Comparison of ENCODE assay signal across 19 cellular contexts in the genomic region with DNA sequence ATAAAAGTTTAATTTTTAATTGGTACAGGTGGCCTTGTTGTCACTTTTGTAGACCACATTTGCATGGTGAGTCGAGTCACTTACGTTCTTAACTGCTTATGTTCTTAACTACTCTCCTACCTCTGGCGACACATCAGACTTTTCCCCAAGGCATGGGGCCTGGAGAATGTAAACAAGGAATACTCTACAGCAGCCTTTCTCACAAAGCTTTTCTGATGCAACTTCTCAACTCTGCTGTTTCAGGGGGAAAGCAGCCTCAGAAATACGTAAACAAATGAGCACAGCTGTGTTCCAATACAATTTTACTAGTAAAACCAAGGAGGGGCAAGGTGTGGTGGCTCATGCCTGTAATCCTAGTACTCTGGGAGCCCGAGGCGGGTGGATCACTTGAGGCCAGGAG. TPM values are rescaled to one million over a fixed set of nuclear protein-coding genes. Genes with fewer than 3 reads are reported as not detected.
DNase-seq lines count a peak whose midpoint lies in the region; ATAC-seq, FAIRE-seq and TF ChIP-seq lines count a peak whose summit lies in the region.
"Had no signal": no experiment of that assay in that cellular context is flagged by ENCODE, and none has a peak within 500 bp of the region (broad histone marks: within the 10 kb centered on the region; RNA-seq: fewer than 3 reads in every experiment).

No MANE protein-coding gene starts in this region.

- intact Hi-C loops in HepG2 (cut with micrococcal nuclease; ENCODE audit: unreplicated experiment) (no loop called here), right lobe of liver (cut with DNase I) (no loop called here), IMR-90 (cut with micrococcal nuclease) (loop anchor here (10.0 kb wide), 1 partner anchor 1534 kb away; no protein-coding TSS in a partner anchor), ovary (cut with DNase I) (loop anchor here in 1 of 4 donors (10.0 kb wide), 1 partner anchor 166 kb away; no protein-coding TSS in a partner anchor)

- no peak overlapping the region for H3K14ac ChIP-seq in IMR-90 (replicated peaks; ENCODE audit: low read depth, low read length)

- no peak overlapping the region for H3K27ac ChIP-seq in HepG2 (ENCODE audit: extremely low read length, insufficient read depth, low read length)
- H3K27ac ChIP-seq in right lobe of liver = no peak overlapping the region
- peak overlapping the region; percentile 88; the same call in 1 of the 2 replicates for H3K27ac ChIP-seq in IMR-90 (ENCODE audit: insufficient read depth, low read length)
- peak overlapping the region; percentile 24 for H3K27ac ChIP-seq in hepatocyte
- no peak overlapping the region for H3K27ac ChIP-seq in ovary

- H4K8ac ChIP-seq in IMR-90 (ENCODE audit: low read depth in 2 of 2, low read length in 2 of 2) = no peak overlapping the region

- H3K4me3 Mint-ChIP-seq in endothelial cell (ENCODE audit: unreplicated experiment) = no peak overlapping the region

- H3K4ac ChIP-seq in IMR-90 (ENCODE audit: low read depth, low read length) = no peak overlapping the region

- peaks cover 39% of the 10 kb centered on the region for H3K79me2 ChIP-seq in HepG2 (ENCODE audit: insufficient read depth, low read length)
- peaks cover 44% of the 10 kb centered on the region for H3K79me2 ChIP-seq in hepatocyte

- no peak overlapping the region; the same call in 1 of the 2 replicates for H3K18ac ChIP-seq in IMR-90 (ENCODE audit: low read depth, low read length)

- TF ChIP-seq RAD21 in HepG2 (CRISPR knock-in tag; IDR thresholded peaks at IDR 0.05) (no peak), IMR-90 (IDR thresholded peaks at IDR 0.05; ENCODE audit: low read length) (no peak)

- peaks cover 6% of the 10 kb centered on the region for H4K20me1 ChIP-seq in HepG2 (ENCODE audit: insufficient read depth, low read length)
- H4K20me1 ChIP-seq in IMR-90 (ENCODE audit: insufficient read depth, low read length) = peaks cover 17% of the 10 kb centered on the region; the same call in 1 of the 2 replicates
- peaks cover 18% of the 10 kb centered on the region for H4K20me1 ChIP-seq in hepatocyte (ENCODE audit: insufficient read depth, poor library complexity, severe bottlenecking)

- no peak overlapping the region for H3K27ac Mint-ChIP-seq in endothelial cell (ENCODE audit: unreplicated experiment)

- no peak overlapping the region for H3K56ac ChIP-seq in IMR-90 (ENCODE audit: extremely low read depth, insufficient read depth, low read length)

- no peak for TF ChIP-seq POLR2A in HepG2 (IDR thresholded peaks at IDR 0.05; ENCODE audit: insufficient read depth in 1 of 2, low read depth in 2 of 2, low read length in 2 of 2)
- TF ChIP-seq POLR2A in right lobe of liver (IDR thresholded peaks at IDR 0.05) = no peak
- TF ChIP-seq POLR2A in IMR-90 (IDR thresholded peaks at IDR 0.05; ENCODE audit: low read depth, low read length) = no peak
- no peak for TF ChIP-seq POLR2A in ovary (IDR thresholded peaks at IDR 0.05)

- POLR2A ChIA-PET in HepG2 (lab: Yijun Ruan, JAX) (interaction anchor here (0.6 to 2.2 kb wide), 2 partner anchors 18 to 310 kb away, joined by 3 to 8 read pairs; partner anchors contain the start of gene ADAT1), IMR-90 (lab: Charles Lee; ENCODE audit: unreplicated experiment) (no interaction called here)

- no peak overlapping the region for H2BK5ac ChIP-seq in IMR-90 (ENCODE audit: low read depth, low read length, poor library complexity, severe bottlenecking)

- H3K9me2 ChIP-seq in hepatocyte (replicated peaks; ENCODE audit: insufficient read depth) = no peaks in the 10 kb centered on the region

- H2BK15ac ChIP-seq in IMR-90 (ENCODE audit: low read depth, low read length) = no peak overlapping the region

- no peak overlapping the region for H3K9ac ChIP-seq in HepG2 (ENCODE audit: insufficient read depth, low read depth, low read length)
- H3K9ac ChIP-seq in IMR-90 (ENCODE audit: low read depth, low read length) = no peak overlapping the region

- 95% methylated on average over 6 of the region's 6 CpGs for WGBS in HepG2 (ENCODE audit: low lambda C conversion rate)
- WGBS in right lobe of liver (ENCODE audit: insufficient coverage, low coverage, low lambda C conversion rate, missing lambda C conversion rate) = 78% methylated on average over 4 of the region's 6 CpGs
- WGBS in IMR-90 (ENCODE audit: extremely low coverage in 2 of 2, insufficient read length in 1 of 2), 2 experiments = no CpG with 5 or more reads among the region's 6 CpGs
- WGBS in hepatocyte (ENCODE audit: low lambda C conversion rate, missing lambda C conversion rate) = 60% methylated on average over 6 of the region's 6 CpGs
- WGBS in ovary, 3 donors = 44 to 55% (median 54%) methylated on average over 6 of the region's 6 CpGs

- H3K4me1 ChIP-seq in HepG2 (ENCODE audit: insufficient read depth, low read length) = peaks cover 20% of the 10 kb centered on the region
- peaks cover 0 to 7% (median under 1%) of the 10 kb centered on the region in 4 donors for H3K4me1 ChIP-seq in right lobe of liver
- peaks cover 6% of the 10 kb centered on the region; the same call in 1 of the 2 replicates for H3K4me1 ChIP-seq in IMR-90 (ENCODE audit: control insufficient read depth, insufficient read depth, low read length)
- H3K4me1 ChIP-seq in hepatocyte (ENCODE audit: insufficient read depth) = no peaks in the 10 kb centered on the region
- peaks cover 2% of the 10 kb centered on the region for H3K4me1 ChIP-seq in ovary (ENCODE audit: insufficient read depth)

- peaks cover 62% of the 10 kb centered on the region for H3K36me3 Mint-ChIP-seq in endothelial cell (ENCODE audit: low read depth, unreplicated experiment)

- TF ChIP-seq CTCF in HepG2 (CRISPR knock-in tag; IDR thresholded peaks at IDR 0.05) = no peak
- no peak for TF ChIP-seq CTCF in right lobe of liver (IDR thresholded peaks at IDR 0.05)
- no peak for TF ChIP-seq CTCF in IMR-90 (conservative IDR thresholded peaks at IDR 0.05; ENCODE audit: low read depth, low read length)
- TF ChIP-seq CTCF in hepatocyte (IDR thresholded peaks at IDR 0.05; ENCODE audit: poor library complexity) = no peak
- no peak for TF ChIP-seq CTCF in ovary (IDR thresholded peaks at IDR 0.05)
- TF ChIP-seq CTCF in endothelial cell (IDR thresholded peaks at IDR 0.05; ENCODE audit: unreplicated experiment) = no peak

- no TSS peak for BruUV-seq in HepG2 (replicated peaks; lab: Mats Ljungman, UMichigan)
- no TSS peak for BruUV-seq in IMR-90 (replicated peaks; lab: Mats Ljungman, UMichigan)

- H3K27me3 ChIP-seq in HepG2 (ENCODE audit: control insufficient read depth in 1 of 2, insufficient read depth in 2 of 2, low read length in 2 of 2) = no peaks in the 10 kb centered on the region
- no peaks in the 10 kb centered on the region for H3K27me3 ChIP-seq in right lobe of liver
- H3K27me3 ChIP-seq in IMR-90 (ENCODE audit: control insufficient read depth, insufficient read depth, low read length) = no peaks in the 10 kb centered on the region
- no peaks in the 10 kb centered on the region for H3K27me3 ChIP-seq in hepatocyte
- H3K27me3 ChIP-seq in ovary = no peaks in the 10 kb centered on the region

- H4K5ac ChIP-seq in IMR-90 (ENCODE audit: low read depth, low read length) = no peak overlapping the region; the same call in 1 of the 2 replicates

- H3K4me2 ChIP-seq in HepG2 (ENCODE audit: low read depth, low read length) = no peak overlapping the region
- no peak overlapping the region; the same call in 1 of the 2 replicates for H3K4me2 ChIP-seq in IMR-90 (ENCODE audit: low read depth, low read length)
- no peak overlapping the region for H3K4me2 ChIP-seq in hepatocyte

- no peak overlapping the region for H2BK120ac ChIP-seq in IMR-90 (ENCODE audit: low read depth, low read length)

- H2AFZ ChIP-seq in HepG2 (ENCODE audit: low read length) (no peak overlapping the region), IMR-90 (replicated peaks; ENCODE audit: low read length, poor library complexity) (no peak overlapping the region), hepatocyte (no peak overlapping the region)

- no peak overlapping the region for H2BK20ac ChIP-seq in IMR-90 (ENCODE audit: low read depth, low read length)

- H3K4me3 ChIP-seq in HepG2 (replicated peaks in 1 of 3; ENCODE audit: insufficient read depth in 1 of 3, low read depth in 2 of 3, low read length in 3 of 3) (no peak overlapping the region), right lobe of liver (no peak overlapping the region), IMR-90 (ENCODE audit: insufficient read depth, low read depth, low read length) (no peak overlapping the region), hepatocyte (no peak overlapping the region), ovary (no peak overlapping the region)
- H3K4me3 ChIP-seq: K562 had no signal

- H3K27me3 Mint-ChIP-seq in endothelial cell (ENCODE audit: unreplicated experiment) = peaks cover 2% of the 10 kb centered on the region

- H3K79me1 ChIP-seq in IMR-90 (ENCODE audit: low read depth in 1 of 2, low read length in 2 of 2) = peaks cover 31 to 43% of the 10 kb centered on the region in 2 experiments

- TF ChIP-seq EP300 in HepG2 (IDR thresholded peaks at IDR 0.05; ENCODE audit: low read depth in 2 of 2, low read length in 2 of 2) (no peak), HepG2 (CRISPR knock-in tag; IDR thresholded peaks at IDR 0.05; ENCODE audit: borderline replicate concordance) (no peak), ovary (IDR thresholded peaks at IDR 0.05) (no peak)

- H4K91ac ChIP-seq in IMR-90 (ENCODE audit: insufficient read depth, low read depth, low read length) = peak overlapping the region; percentile 43; the same call in 1 of the 2 replicates

- no peak; the same call in 2 of the 3 replicates for ATAC-seq in HepG2
- no peak for ATAC-seq in right lobe of liver
- peak; percentile 89 for ATAC-seq in IMR-90 (ENCODE audit: low read depth)
- ATAC-seq: K562 had no signal

- H3K9me3 ChIP-seq in HepG2 (ENCODE audit: low read length) (no peaks in the 10 kb centered on the region), right lobe of liver (no peaks in the 10 kb centered on the region), IMR-90 (ENCODE audit: control insufficient read depth, insufficient read depth, low read length) (no peaks in the 10 kb centered on the region), hepatocyte (ENCODE audit: low read depth) (no peaks in the 10 kb centered on the region), ovary (no peaks in the 10 kb centered on the region)

- H3K36me3 ChIP-seq in HepG2 (replicated peaks in 1 of 2; ENCODE audit: control insufficient read depth in 1 of 2, insufficient read depth in 2 of 2, low read length in 2 of 2) = peaks cover 31 to 85% of the 10 kb centered on the region in 2 experiments
- peaks cover 6 to 75% (median 30%) of the 10 kb centered on the region in 4 donors for H3K36me3 ChIP-seq in right lobe of liver
- peaks cover 51% of the 10 kb centered on the region for H3K36me3 ChIP-seq in IMR-90 (ENCODE audit: control insufficient read depth, insufficient read depth, low read length)
- no peaks in the 10 kb centered on the region for H3K36me3 ChIP-seq in hepatocyte (replicated peaks; ENCODE audit: insufficient read depth, low read depth)
- no peaks in the 10 kb centered on the region for H3K36me3 ChIP-seq in ovary

- no peak for FAIRE-seq in HepG2 (lab: Jason Lieb, UNC)
- FAIRE-seq: K562, RCC 7860 had no signal

- 0 out of 2 replicates have a peak, but pooled peaks cover 2% of the 10 kb centered on the region for H3K9me1 ChIP-seq in IMR-90 (ENCODE audit: insufficient read depth, low read length)

- dilution Hi-C loops in IMR-90 (cut with HindIII; ENCODE audit: low sequenced_read_pairs, unreplicated experiment) = no loop called here

- H2AK9ac ChIP-seq in IMR-90 (replicated peaks; ENCODE audit: low read depth, low read length, poor library complexity) = no peak overlapping the region

- DNase-seq in HepG2 (ENCODE audit: low spot score) = no peak
- DNase-seq in right lobe of liver = no peak
- DNase-seq in IMR-90 = peak; percentile 86
- no peak for DNase-seq in hepatocyte (ENCODE audit: low spot score)
- DNase-seq in ovary = no peak
- no peak for DNase-seq in endothelial cell (ENCODE audit: low spot score)
- no peak for DNase-seq in GDM1 (lab: John Stamatoyannopoulos, UW)
- DNase-seq: C1 segment of cervical spinal cord; DMS79; GOT3; NCI-H1105; NCI-H2081; NK-92 treated with Interleukin-12 subunit alpha and Interleukin-12 subunit beta, amount 100 ng/mL, for 24 hours; Right ventricle myocardium superior had no signal

- CTCF ChIA-PET in HepG2 (lab: Yijun Ruan, JAX; ENCODE audit: low intra/inter-chr PET ratio, low total read pairs) = no interaction called here
- CTCF ChIA-PET in IMR-90 (lab: Yijun Ruan, JAX) = no interaction called here

- no peak overlapping the region for H2AK5ac ChIP-seq in IMR-90 (ENCODE audit: low read depth, low read length)

- peaks cover 22% of the 10 kb centered on the region for H3K4me1 Mint-ChIP-seq in endothelial cell (ENCODE audit: unreplicated experiment)

- no peak overlapping the region for H3K23ac ChIP-seq in IMR-90 (ENCODE audit: low read depth, low read length)

- in situ Hi-C loops in HepG2 (cut with HindIII; ENCODE audit: extremely low pct_ligation_motif_present, low pct_unique_long_range_greater_than_20kb) (no loop called here), IMR-90 (cut with MboI; ENCODE audit: low sequenced_read_pairs) (loop anchor here (10.0 kb wide), 1 partner anchor 124 kb away; no protein-coding TSS in a partner anchor)

- H3K9me3 Mint-ChIP-seq in endothelial cell (ENCODE audit: unreplicated experiment) = no peaks in the 10 kb centered on the region

RNA-seq across cellular contexts. Expression of gene KARS1, which starts 6.9 kb away (rescaled TPM):
- total RNA-seq in HepG2 (2016; rRNA removed; fragmentation: Illumina TruSeq; extraction: Trizol) (276 and 379 TPM in 2 replicates), right lobe of liver (10 to 100 TPM; 40.0 to 85.0 (median 53.8) TPM), IMR-90 (2012; rRNA removed) (228 and 229 TPM in 2 replicates), hepatocyte (120 and 126 TPM in 2 replicates), ovary (100 to 1,000 TPM in 3 of 7 donors, 10 to 100 TPM in 4; 55.6 to 109 (median 92.8) TPM), endothelial cell (ENCODE audit: unreplicated experiment) (161 TPM)
- 95.8 and 98.0 TPM in 2 replicates for total RNA-seq in HepG2 (2016; cell fraction: cytosol; rRNA removed; fragmentation: Illumina TruSeq; extraction: Trizol; ENCODE audit: low read depth)
- total RNA-seq in HepG2 (2016; cell fraction: insoluble cytoplasmic fraction; rRNA removed; fragmentation: Illumina TruSeq; extraction: Trizol) = 278 and 398 TPM in 2 replicates
- total RNA-seq in HepG2 (2016; cell fraction: membrane; rRNA removed; fragmentation: Illumina TruSeq; extraction: Trizol) = 157 and 166 TPM in 2 replicates
- 113 and 115 TPM in 2 replicates for total RNA-seq in HepG2 (2016; cell fraction: nucleus; rRNA removed; fragmentation: Illumina TruSeq; extraction: Trizol)
- polyA plus RNA-seq in HepG2 (2011; rRNA removed) (111 and 141 TPM in 2 replicates), IMR-90 (2012; rRNA removed) (111 and 122 TPM in 2 replicates), hepatocyte (86.6 and 112 TPM in 2 replicates), ovary (100 to 1,000 TPM in 1 of 2 donors, 10 to 100 TPM in 1; 85.4 to 189 TPM)
- 112 and 133 TPM in 2 replicates for polyA plus RNA-seq in HepG2 (2011; cell fraction: cytosol; rRNA removed)
- polyA plus RNA-seq in HepG2 (2011; cell fraction: nucleus; rRNA removed) = 47.2 and 50.5 TPM in 2 replicates
- 147 and 191 TPM in 2 replicates for polyA plus RNA-seq in HepG2 (2012)
- polyA plus RNA-seq in HepG2 (2016; cell fraction: cytosol; fragmentation: Illumina TruSeq; extraction: Trizol; ENCODE audit: low read depth) = 70.1 and 76.3 TPM in 2 replicates
- 373 and 381 TPM in 2 replicates for polyA plus RNA-seq in HepG2 (2016; cell fraction: insoluble cytoplasmic fraction; fragmentation: Illumina TruSeq; extraction: Trizol; ENCODE audit: low read depth)
- 126 and 136 TPM in 2 replicates for polyA plus RNA-seq in HepG2 (2016; cell fraction: membrane; fragmentation: Illumina TruSeq; extraction: Trizol; ENCODE audit: low read depth)
- 131 and 143 TPM in 2 replicates for polyA plus RNA-seq in HepG2 (2016; cell fraction: nucleus; fragmentation: Illumina TruSeq; extraction: Trizol; ENCODE audit: insufficient read depth, low read depth)
- polyA minus RNA-seq in HepG2 (2011; rRNA and poly(A)+ RNA removed; ENCODE audit: low replicate concordance) = 97.4 and 136 TPM in 2 replicates
- polyA minus RNA-seq in HepG2 (2011; cell fraction: cytosol; rRNA and poly(A)+ RNA removed) = 71.7 and 75.4 TPM in 2 replicates
- polyA minus RNA-seq in HepG2 (2011; cell fraction: nucleus; rRNA and poly(A)+ RNA removed) = 102 and 113 TPM in 2 replicates
- 35.8 and 53.7 TPM in 2 replicates for polyA plus RNA-seq in IMR-90 (2012; cell fraction: cytosol; rRNA removed)
- 16.1 and 76.9 TPM in 2 replicates for polyA plus RNA-seq in IMR-90 (2012; cell fraction: nucleus; rRNA removed; ENCODE audit: low replicate concordance)

RNA-seq across cellular contexts. Expression of gene TERF2IP, which starts 7.0 kb away (rescaled TPM):
- total RNA-seq in HepG2 (2016; rRNA removed; fragmentation: Illumina TruSeq; extraction: Trizol) = 50.2 and 53.1 TPM in 2 replicates
- 4.5 and 5.6 TPM in 2 replicates for total RNA-seq in HepG2 (2016; cell fraction: cytosol; rRNA removed; fragmentation: Illumina TruSeq; extraction: Trizol; ENCODE audit: low read depth)
- total RNA-seq in HepG2 (2016; cell fraction: insoluble cytoplasmic fraction; rRNA removed; fragmentation: Illumina TruSeq; extraction: Trizol) = 47.0 and 50.4 TPM in 2 replicates
- 15.4 and 16.3 TPM in 2 replicates for total RNA-seq in HepG2 (2016; cell fraction: membrane; rRNA removed; fragmentation: Illumina TruSeq; extraction: Trizol)
- total RNA-seq in HepG2 (2016; cell fraction: nucleus; rRNA removed; fragmentation: Illumina TruSeq; extraction: Trizol) = 22.0 and 25.2 TPM in 2 replicates
- 22.5 and 26.4 TPM in 2 replicates for polyA plus RNA-seq in HepG2 (2011; rRNA removed)
- 20.9 and 23.4 TPM in 2 replicates for polyA plus RNA-seq in HepG2 (2011; cell fraction: cytosol; rRNA removed)
- polyA plus RNA-seq in HepG2 (2011; cell fraction: nucleus; rRNA removed) = 16.9 and 23.8 TPM in 2 replicates
- polyA plus RNA-seq in HepG2 (2012) = 51.0 and 52.3 TPM in 2 replicates
- 4.3 and 4.4 TPM in 2 replicates for polyA plus RNA-seq in HepG2 (2016; cell fraction: cytosol; fragmentation: Illumina TruSeq; extraction: Trizol; ENCODE audit: low read depth)
- 59.2 and 60.0 TPM in 2 replicates for polyA plus RNA-seq in HepG2 (2016; cell fraction: insoluble cytoplasmic fraction; fragmentation: Illumina TruSeq; extraction: Trizol; ENCODE audit: low read depth)
- polyA plus RNA-seq in HepG2 (2016; cell fraction: membrane; fragmentation: Illumina TruSeq; extraction: Trizol; ENCODE audit: low read depth) = 10.4 and 10.7 TPM in 2 replicates
- 40.1 and 43.8 TPM in 2 replicates for polyA plus RNA-seq in HepG2 (2016; cell fraction: nucleus; fragmentation: Illumina TruSeq; extraction: Trizol; ENCODE audit: insufficient read depth, low read depth)
- 7.3 and 15.7 TPM in 2 replicates for polyA minus RNA-seq in HepG2 (2011; rRNA and poly(A)+ RNA removed; ENCODE audit: low replicate concordance)
- polyA minus RNA-seq in HepG2 (2011; cell fraction: cytosol; rRNA and poly(A)+ RNA removed) = 20.4 and 22.3 TPM in 2 replicates
- 20.6 and 21.0 TPM in 2 replicates for polyA minus RNA-seq in HepG2 (2011; cell fraction: nucleus; rRNA and poly(A)+ RNA removed)
- 10 to 100 TPM; 16.0 to 25.1 (median 23.2) TPM for total RNA-seq in right lobe of liver
- 15.4 and 25.6 TPM in 2 replicates for total RNA-seq in IMR-90 (2012; rRNA removed)
- polyA plus RNA-seq in IMR-90 (2012; rRNA removed) = 32.5 and 35.2 TPM in 2 replicates
- 24.6 and 30.8 TPM in 2 replicates for polyA plus RNA-seq in IMR-90 (2012; cell fraction: cytosol; rRNA removed)
- 19.4 and 22.6 TPM in 2 replicates for polyA plus RNA-seq in IMR-90 (2012; cell fraction: nucleus; rRNA removed; ENCODE audit: low replicate concordance)
- total RNA-seq in hepatocyte = 48.9 and 50.2 TPM in 2 replicates
- polyA plus RNA-seq in hepatocyte = 75.2 and 78.5 TPM in 2 replicates
- total RNA-seq in ovary = 100 to 1,000 TPM in 1 of 7 donors, 10 to 100 TPM in 6; 66.6 to 112 (median 83.7) TPM
- 100 to 1,000 TPM in 1 of 2 donors, 10 to 100 TPM in 1; 77.8 to 122 TPM for polyA plus RNA-seq in ovary
- 48.0 TPM for total RNA-seq in endothelial cell (ENCODE audit: unreplicated experiment)

RNA-seq across cellular contexts. Expression of gene ADAT1, which starts 17.5 kb away (rescaled TPM):
- total RNA-seq in HepG2 (2016; rRNA removed; fragmentation: Illumina TruSeq; extraction: Trizol) (40.8 and 50.7 TPM in 2 replicates), right lobe of liver (10 to 100 TPM; 17.7 to 29.7 (median 20.7) TPM), IMR-90 (2012; rRNA removed) (36.7 and 52.9 TPM in 2 replicates), hepatocyte (29.5 and 37.9 TPM in 2 replicates), ovary (10 to 100 TPM; 25.3 to 45.8 (median 27.7) TPM), endothelial cell (ENCODE audit: unreplicated experiment) (137 TPM)
- total RNA-seq in HepG2 (2016; cell fraction: cytosol; rRNA removed; fragmentation: Illumina TruSeq; extraction: Trizol; ENCODE audit: low read depth) = 13.1 and 19.3 TPM in 2 replicates
- total RNA-seq in HepG2 (2016; cell fraction: insoluble cytoplasmic fraction; rRNA removed; fragmentation: Illumina TruSeq; extraction: Trizol) = 36.9 and 42.7 TPM in 2 replicates
- 27.3 and 35.6 TPM in 2 replicates for total RNA-seq in HepG2 (2016; cell fraction: membrane; rRNA removed; fragmentation: Illumina TruSeq; extraction: Trizol)
- 52.6 and 53.3 TPM in 2 replicates for total RNA-seq in HepG2 (2016; cell fraction: nucleus; rRNA removed; fragmentation: Illumina TruSeq; extraction: Trizol)
- polyA plus RNA-seq in HepG2 (2011; rRNA removed) (15.5 and 18.4 TPM in 2 replicates), IMR-90 (2012; rRNA removed) (22.7 and 23.4 TPM in 2 replicates), hepatocyte (16.1 and 21.2 TPM in 2 replicates), ovary (10 to 100 TPM in 1 of 2 donors, 1 to 10 TPM in 1; 9.5 to 59.8 TPM)
- 12.6 and 18.0 TPM in 2 replicates for polyA plus RNA-seq in HepG2 (2011; cell fraction: cytosol; rRNA removed)
- polyA plus RNA-seq in HepG2 (2011; cell fraction: nucleus; rRNA removed) = 16.4 and 28.9 TPM in 2 replicates
- 15.1 and 16.1 TPM in 2 replicates for polyA plus RNA-seq in HepG2 (2012)
- 3.0 and 3.6 TPM in 2 replicates for polyA plus RNA-seq in HepG2 (2016; cell fraction: cytosol; fragmentation: Illumina TruSeq; extraction: Trizol; ENCODE audit: low read depth)
- polyA plus RNA-seq in HepG2 (2016; cell fraction: insoluble cytoplasmic fraction; fragmentation: Illumina TruSeq; extraction: Trizol; ENCODE audit: low read depth) = 29.9 and 30.3 TPM in 2 replicates
- 11.9 and 13.6 TPM in 2 replicates for polyA plus RNA-seq in HepG2 (2016; cell fraction: membrane; fragmentation: Illumina TruSeq; extraction: Trizol; ENCODE audit: low read depth)
- 56.7 and 65.5 TPM in 2 replicates for polyA plus RNA-seq in HepG2 (2016; cell fraction: nucleus; fragmentation: Illumina TruSeq; extraction: Trizol; ENCODE audit: insufficient read depth, low read depth)
- 23.3 and 62.1 TPM in 2 replicates for polyA minus RNA-seq in HepG2 (2011; rRNA and poly(A)+ RNA removed; ENCODE audit: low replicate concordance)
- 12.8 and 13.9 TPM in 2 replicates for polyA minus RNA-seq in HepG2 (2011; cell fraction: cytosol; rRNA and poly(A)+ RNA removed)
- 32.4 and 41.4 TPM in 2 replicates for polyA minus RNA-seq in HepG2 (2011; cell fraction: nucleus; rRNA and poly(A)+ RNA removed)
- 8.5 and 15.4 TPM in 2 replicates for polyA plus RNA-seq in IMR-90 (2012; cell fraction: cytosol; rRNA removed)
- 10.6 and 36.6 TPM in 2 replicates for polyA plus RNA-seq in IMR-90 (2012; cell fraction: nucleus; rRNA removed; ENCODE audit: low replicate concordance)

RNA-seq across cellular contexts. Expression of gene CPHXL2, which starts 36.2 kb away (rescaled TPM):
- total RNA-seq in HepG2 (2016; rRNA removed; fragmentation: Illumina TruSeq; extraction: Trizol) (not detected in 2 replicates), right lobe of liver (not detected), IMR-90 (2012; rRNA removed) (not detected in 2 replicates), hepatocyte (not detected in 2 replicates), ovary (not detected), endothelial cell (ENCODE audit: unreplicated experiment) (not detected)
- not detected in 2 replicates for total RNA-seq in HepG2 (2016; cell fraction: cytosol; rRNA removed; fragmentation: Illumina TruSeq; extraction: Trizol; ENCODE audit: low read depth)
- total RNA-seq in HepG2 (2016; cell fraction: insoluble cytoplasmic fraction; rRNA removed; fragmentation: Illumina TruSeq; extraction: Trizol) = not detected in 2 replicates
- total RNA-seq in HepG2 (2016; cell fraction: membrane; rRNA removed; fragmentation: Illumina TruSeq; extraction: Trizol) = not detected in 2 replicates
- total RNA-seq in HepG2 (2016; cell fraction: nucleus; rRNA removed; fragmentation: Illumina TruSeq; extraction: Trizol) = not detected in 2 replicates
- polyA plus RNA-seq in HepG2 (2011; rRNA removed) (not detected in 2 replicates), IMR-90 (2012; rRNA removed) (not detected in 2 replicates), hepatocyte (not detected in 2 replicates), ovary (not detected)
- not detected in 2 replicates for polyA plus RNA-seq in HepG2 (2011; cell fraction: cytosol; rRNA removed)
- polyA plus RNA-seq in HepG2 (2011; cell fraction: nucleus; rRNA removed) = not detected in 2 replicates
- polyA plus RNA-seq in HepG2 (2012) = not detected in 2 replicates
- not detected in 2 replicates for polyA plus RNA-seq in HepG2 (2016; cell fraction: cytosol; fragmentation: Illumina TruSeq; extraction: Trizol; ENCODE audit: low read depth)
- polyA plus RNA-seq in HepG2 (2016; cell fraction: insoluble cytoplasmic fraction; fragmentation: Illumina TruSeq; extraction: Trizol; ENCODE audit: low read depth) = not detected in 2 replicates
- polyA plus RNA-seq in HepG2 (2016; cell fraction: membrane; fragmentation: Illumina TruSeq; extraction: Trizol; ENCODE audit: low read depth) = not detected in 2 replicates
- polyA plus RNA-seq in HepG2 (2016; cell fraction: nucleus; fragmentation: Illumina TruSeq; extraction: Trizol; ENCODE audit: insufficient read depth, low read depth) = not detected in 2 replicates
- not detected in 2 replicates for polyA minus RNA-seq in HepG2 (2011; rRNA and poly(A)+ RNA removed; ENCODE audit: low replicate concordance)
- not detected in 2 replicates for polyA minus RNA-seq in HepG2 (2011; cell fraction: cytosol; rRNA and poly(A)+ RNA removed)
- not detected in 2 replicates for polyA minus RNA-seq in HepG2 (2011; cell fraction: nucleus; rRNA and poly(A)+ RNA removed)
- polyA plus RNA-seq in IMR-90 (2012; cell fraction: cytosol; rRNA removed) = not detected in 2 replicates
- polyA plus RNA-seq in IMR-90 (2012; cell fraction: nucleus; rRNA removed; ENCODE audit: low replicate concordance) = not detected in 2 replicates
- total RNA-seq: G401, K562, NCI-H460, OCI-LY7, Right ventricle myocardium superior had no signal
- polyA plus RNA-seq: K562 had no signal

Comparison
In these comparisons a context has a peak if more than half of its experiments do, and no peak if none do; other contexts are left out.
1. H3K27ac ChIP-seq: peak in IMR-90 (single experiment) and hepatocyte (single experiment); none in HepG2 (single experiment), right lobe of liver (0 of 3) and ovary (0 of 2).